ENCODE assay signal across 1 cellular context in the genomic region with DNA sequence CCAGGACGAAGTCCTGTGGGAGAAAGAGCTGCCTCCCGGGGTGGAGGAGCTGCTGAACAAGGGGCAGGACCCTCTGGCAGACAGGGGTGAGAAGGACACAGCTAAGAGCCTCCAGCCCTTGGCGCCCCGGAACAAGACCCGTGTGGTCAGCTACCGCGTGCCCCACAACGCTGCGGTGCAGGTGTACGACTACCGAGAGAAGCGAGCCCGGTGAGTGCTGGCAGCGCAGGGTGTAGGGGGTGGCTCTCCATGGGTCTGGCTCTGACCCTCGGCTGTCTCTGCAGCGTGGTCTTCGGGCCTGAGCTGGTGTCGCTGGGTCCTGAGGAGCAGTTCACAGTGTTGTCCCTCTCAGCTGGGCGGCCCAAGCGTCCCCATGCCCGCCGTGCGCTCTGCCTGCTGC.
TF ChIP-seq lines count a peak whose summit lies in the region.

No MANE protein-coding gene starts in this region.

TF ChIP-seq in GM12878, 131 proteins besides CTCF, POLR2A, EP300 and RAD21:
- no peak for TF ChIP-seq USF2 (IDR thresholded peaks at IDR 0.05; ENCODE audit: borderline replicate concordance, low read depth, low read length)
- no peak for TF ChIP-seq ZBED1 (IDR thresholded peaks at IDR 0.05; ENCODE audit: borderline replicate concordance)
- no peak for TF ChIP-seq CBFB (IDR thresholded peaks at IDR 0.05; ENCODE audit: low read depth)
- no peak for TF ChIP-seq RCOR1 (conservative IDR thresholded peaks at IDR 0.05; ENCODE audit: low read depth, low read length)
- TF ChIP-seq CREM (IDR thresholded peaks at IDR 0.05; ENCODE audit: low read depth), result no peak
- TF ChIP-seq, protein P1, sequence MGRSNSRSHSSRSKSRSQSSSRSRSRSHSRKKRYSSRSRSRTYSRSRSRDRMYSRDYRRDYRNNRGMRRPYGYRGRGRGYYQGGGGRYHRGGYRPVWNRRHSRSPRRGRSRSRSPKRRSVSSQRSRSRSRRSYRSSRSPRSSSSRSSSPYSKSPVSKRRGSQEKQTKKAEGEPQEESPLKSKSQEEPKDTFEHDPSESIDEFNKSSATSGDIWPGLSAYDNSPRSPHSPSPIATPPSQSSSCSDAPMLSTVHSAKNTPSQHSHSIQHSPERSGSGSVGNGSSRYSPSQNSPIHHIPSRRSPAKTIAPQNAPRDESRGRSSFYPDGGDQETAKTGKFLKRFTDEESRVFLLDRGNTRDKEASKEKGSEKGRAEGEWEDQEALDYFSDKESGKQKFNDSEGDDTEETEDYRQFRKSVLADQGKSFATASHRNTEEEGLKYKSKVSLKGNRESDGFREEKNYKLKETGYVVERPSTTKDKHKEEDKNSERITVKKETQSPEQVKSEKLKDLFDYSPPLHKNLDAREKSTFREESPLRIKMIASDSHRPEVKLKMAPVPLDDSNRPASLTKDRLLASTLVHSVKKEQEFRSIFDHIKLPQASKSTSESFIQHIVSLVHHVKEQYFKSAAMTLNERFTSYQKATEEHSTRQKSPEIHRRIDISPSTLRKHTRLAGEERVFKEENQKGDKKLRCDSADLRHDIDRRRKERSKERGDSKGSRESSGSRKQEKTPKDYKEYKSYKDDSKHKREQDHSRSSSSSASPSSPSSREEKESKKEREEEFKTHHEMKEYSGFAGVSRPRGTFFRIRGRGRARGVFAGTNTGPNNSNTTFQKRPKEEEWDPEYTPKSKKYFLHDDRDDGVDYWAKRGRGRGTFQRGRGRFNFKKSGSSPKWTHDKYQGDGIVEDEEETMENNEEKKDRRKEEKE (IDR thresholded peaks at IDR 0.05), result no peak
- TF ChIP-seq ZNF592 (IDR thresholded peaks at IDR 0.05), result no peak
- TF ChIP-seq NR2C2 (IDR thresholded peaks at IDR 0.05; ENCODE audit: borderline replicate concordance, control insufficient read depth, insufficient read length, low read depth), result no peak
- no peak for TF ChIP-seq SRF (IDR thresholded peaks at IDR 0.05; ENCODE audit: low read depth in 2 of 2, low read length in 2 of 2)
- TF ChIP-seq TCF7 (IDR thresholded peaks at IDR 0.05; ENCODE audit: borderline replicate concordance), result no peak
- TF ChIP-seq JUND (IDR thresholded peaks at IDR 0.05; ENCODE audit: low read depth, low read length), result no peak
- no peak for TF ChIP-seq BCL11A (IDR thresholded peaks at IDR 0.05; ENCODE audit: low read depth, low read length)
- TF ChIP-seq POLR2AphosphoS5 (IDR thresholded peaks at IDR 0.05; ENCODE audit: low read length), result no peak
- no peak for TF ChIP-seq ESRRA (IDR thresholded peaks at IDR 0.05; ENCODE audit: low read length)
- no peak for TF ChIP-seq BHLHE40 (IDR thresholded peaks at IDR 0.05; ENCODE audit: borderline replicate concordance in 1 of 2, low read depth in 2 of 2, low read length in 1 of 2)
- no peak for TF ChIP-seq NBN (IDR thresholded peaks at IDR 0.05)
- no peak for TF ChIP-seq HDGF (IDR thresholded peaks at IDR 0.05)
- no peak for TF ChIP-seq FOXK2 (IDR thresholded peaks at IDR 0.05)
